In genomic region chr5:7682379-7682778, GRCh38 we compare ENCODE assay signal across 27 cellular contexts.
"Had no signal": no experiment of that assay in that cellular context is flagged by ENCODE, and none has a peak within 500 bp of the region (broad histone marks: within the 10 kb centered on the region; RNA-seq: fewer than 3 reads in every experiment).

No MANE protein-coding gene starts in this region.

- DNase-seq: activated CD4-positive, alpha-beta memory T cell treated with anti-CD3 and anti-CD28 coated beads for 36 hours; activated CD4-positive, alpha-beta T cell treated with anti-CD3 and anti-CD28 coated beads for 36 hours; activated CD4-positive, alpha-beta T cell treated with anti-CD3 and anti-CD28 coated beads, Interleukin-2, amount 10 ng/mL, durations not matched to agents 24 days and 14 days; activated CD4-positive, CD25-positive, alpha-beta regulatory T cell; activated CD4-positive, CD25-positive, alpha-beta regulatory T cell treated with anti-CD3 and anti-CD28 coated beads, Interleukin-2, amount 50 U/mL, for 72 hours; activated CD8-positive, alpha-beta memory T cell treated with anti-CD3 and anti-CD28 coated beads, Interleukin-2, amount 10 ng/mL, durations not matched to agents 7 days and 5 days; activated CD8-positive, alpha-beta memory T cell treated with anti-CD3 and anti-CD28 coated beads, Interleukin-2, amount 50 U/mL, for 4 hours; activated CD8-positive, alpha-beta T cell treated with anti-CD3 and anti-CD28 coated beads, Interleukin-2, amount 10 ng/mL, durations not matched to agents 7 days and 5 days; activated effector memory CD4-positive, alpha-beta T cell treated with anti-CD3 and anti-CD28 coated beads, Interleukin-2, amount 50 U/mL, for 16 hours; activated naive CD4-positive, alpha-beta T cell treated with anti-CD3 and anti-CD28 coated beads for 36 hours; activated naive CD8-positive, alpha-beta T cell treated with anti-CD3 and anti-CD28 coated beads for 36 hours; activated naive CD8-positive, alpha-beta T cell treated with anti-CD3 and anti-CD28 coated beads, Interleukin-2, amount 50 U/mL, for 24 hours; activated T-cell treated with anti-CD3 and anti-CD28 coated beads, Interleukin-2, amount 50 U/mL, for 1 hour; activated T-cell treated with anti-CD3 and anti-CD28 coated beads, Interleukin-2, amount 50 U/mL, for 48 hours; adrenal gland; amygdala; aorta; body of pancreas; caudate nucleus; colonic mucosa; effector CD8-positive, alpha-beta T cell; foreskin fibroblast; T-helper 1 cell; T-helper 17 cell; T1000; WERI-Rb-1 had no signal

- H3K36me3 ChIP-seq: adrenal gland, colonic mucosa had no signal

- H3K4me3 ChIP-seq: adrenal gland, body of pancreas, colonic mucosa had no signal

- H3K27me3 ChIP-seq: adrenal gland, body of pancreas, colonic mucosa had no signal

- H3K27ac ChIP-seq: adrenal gland, body of pancreas, colonic mucosa, epithelial cell of prostate, WERI-Rb-1 had no signal

- H3K4me1 ChIP-seq: adrenal gland, colonic mucosa had no signal

- H3K9me3 ChIP-seq: adrenal gland, body of pancreas, colonic mucosa had no signal
